In genomic region chr18:52136532-52136931, GRCh38 we compare ENCODE assay signal across 35 cellular contexts.
"Had no signal": no experiment of that assay in that cellular context is flagged by ENCODE, and none has a peak within 500 bp of the region (broad histone marks: within the 10 kb centered on the region; RNA-seq: fewer than 3 reads in every experiment).

No MANE protein-coding gene starts in this region.

- H3K9me3 ChIP-seq: MG63 had no signal

- DNase-seq: Karpas-422, Kasumi-1, MG63, MM.1S, MV-4-11, NCI-H1048, NCI-H1092, NCI-H1092 treated with DMSO at 0.1 percent for 48 hours, NCI-H1105, NCI-H1105 treated with DMSO at 0.1 percent for 48 hours, NCI-H1417, NCI-H1436, NCI-H1436 treated with DMSO at 0.1 percent for 48 hours, NCI-H146, NCI-H1694, NCI-H1694 treated with DMSO at 0.1 percent for 48 hours, NCI-H187, NCI-H187 treated with DMSO at 0.1 percent for 48 hours, NCI-H1930, NCI-H2029, NCI-H2029 treated with DMSO at 0.1 percent for 48 hours, NCI-H2081, NCI-H2081 treated with DMSO at 0.1 percent for 48 hours, NCI-H2107, NCI-H2171, NCI-H2171 treated with DMSO at 0.1 percent for 48 hours, NCI-H2227 treated with DMSO at 0.1 percent for 48 hours, NCI-H226, NCI-H345, NCI-H446, NCI-H446 treated with DMSO at 0.1 percent for 48 hours, NCI-H510A, NCI-H510A treated with DMSO at 0.1 percent for 48 hours, NCI-H524, NCI-H524 treated with DMSO at 0.1 percent for 48 hours had no signal

- H3K27me3 ChIP-seq: MG63 had no signal

- H3K36me3 ChIP-seq: MG63 had no signal

- H3K4me3 ChIP-seq: MG63 had no signal
